Comparison of ENCODE assay signal across 8 cellular contexts in the genomic region with DNA sequence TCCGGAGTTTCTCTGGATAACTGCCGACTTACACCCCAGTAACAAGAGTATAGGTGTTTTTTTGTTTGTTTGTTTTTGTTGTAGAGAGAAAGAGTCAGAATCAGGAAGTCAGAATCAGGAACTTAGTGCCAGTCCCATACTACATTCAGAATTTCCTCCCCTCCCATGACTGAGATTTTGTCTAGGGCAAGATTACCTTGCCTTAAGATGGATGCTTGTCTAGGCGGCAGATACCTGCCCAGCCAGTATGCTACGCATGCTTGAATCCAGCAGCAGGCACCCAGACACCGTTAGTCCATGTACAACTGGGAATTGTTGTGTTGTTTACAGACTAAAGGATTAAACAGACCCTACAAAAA. TPM values are rescaled to one million over a fixed set of nuclear protein-coding genes. Genes with fewer than 3 reads are reported as not detected.
A peak's percentile ranks its signal among the peaks of the same experiment; 100 is the strongest.
DNase-seq lines count a peak whose midpoint lies in the region; ATAC-seq and TF ChIP-seq lines count a peak whose summit lies in the region.

No MANE protein-coding gene starts in this region.

- H3K9me3 Mint-ChIP-seq in stimulated activated naive CD8-positive, alpha-beta T cell treated with anti-CD3 and anti-CD28 coated beads, Interleukin-15, Interleukin-2, amounts not matched to agents 100 ng/mL and 50 ng/mL, for 24 hours: no peaks in the 10 kb centered on the region
- H3K9me3 Mint-ChIP-seq in endodermal cell (no peaks in the 10 kb centered on the region), nephron (no peaks in the 10 kb centered on the region)

- H3K4me3 Mint-ChIP-seq in stimulated activated naive CD8-positive, alpha-beta T cell treated with anti-CD3 and anti-CD28 coated beads, Interleukin-15, Interleukin-2, amounts not matched to agents 100 ng/mL and 50 ng/mL, for 24 hours: peak overlapping the region; percentile 98
- H3K4me3 Mint-ChIP-seq in endodermal cell (peak overlapping the region; percentile 65), nephron (peak overlapping the region; percentile 80 to 92 (median 88))

- no peak for TF ChIP-seq CTCF in RWPE2 (IDR thresholded peaks at IDR 0.05; ENCODE audit: poor library complexity, severe bottlenecking)
- TF ChIP-seq CTCF in endodermal cell (conservative IDR thresholded peaks at IDR 0.05): no peak
- no peak for TF ChIP-seq CTCF in nephron (IDR thresholded peaks at IDR 0.05; ENCODE audit: unreplicated experiment in 3 of 3)

- no peaks in the 10 kb centered on the region for H3K27me3 ChIP-seq in RWPE2 (ENCODE audit: insufficient read depth, poor library complexity, severe bottlenecking)
- no peaks in the 10 kb centered on the region for H3K27me3 ChIP-seq in endodermal cell (ENCODE audit: control insufficient read depth, insufficient read depth, low read length, poor library complexity, severe bottlenecking)

- H3K27me3 Mint-ChIP-seq in stimulated activated naive CD8-positive, alpha-beta T cell treated with anti-CD3 and anti-CD28 coated beads, Interleukin-15, Interleukin-2, amounts not matched to agents 100 ng/mL and 50 ng/mL, for 24 hours: no peaks in the 10 kb centered on the region
- H3K27me3 Mint-ChIP-seq in endodermal cell (ENCODE audit: insufficient read depth) (no peaks in the 10 kb centered on the region), nephron (ENCODE audit: low read depth) (no peaks in the 10 kb centered on the region)

- H3K27ac ChIP-seq in RWPE2 (ENCODE audit: poor library complexity, severe bottlenecking) (peak overlapping the region; percentile 50), endodermal cell (ENCODE audit: low read depth, low read length) (peak overlapping the region; percentile 90)

- H3K9ac ChIP-seq in endodermal cell (ENCODE audit: extremely low read depth, low read length, poor library complexity, severe bottlenecking): peak overlapping the region; percentile 89

- DNase-seq in stimulated activated naive CD8-positive, alpha-beta T cell treated with anti-CD3 and anti-CD28 coated beads, Interleukin-15, Interleukin-2, amounts not matched to agents 100 U/mL and 50 U/mL, for 24 hours: no peak
- DNase-seq in RWPE2 (ENCODE audit: low spot score) (no peak), endodermal cell (no peak)
- DNase-seq in central memory CD4-positive, alpha-beta T cell: no peak
- no peak for DNase-seq in stimulated activated CD4-positive, alpha-beta T cell treated with anti-CD3 and anti-CD28 coated beads, Interleukin-15, amount 100 ng/mL, for 24 hours

- H3K4me3 ChIP-seq in RWPE2 (ENCODE audit: severe bottlenecking) (peak overlapping the region; percentile 39), endodermal cell (ENCODE audit: low read length) (peak overlapping the region; percentile 78)

- ATAC-seq in stimulated activated naive CD8-positive, alpha-beta T cell treated with anti-CD3 and anti-CD28 coated beads, Interleukin-15, Interleukin-2, amounts not matched to agents 100 U/mL and 50 U/mL, for 24 hours: no peak
- ATAC-seq in RWPE2 (ENCODE audit: low read depth) (0 out of 3 replicates have a peak, but pooled peaks have one; percentile 17), HG03442 (IDR thresholded peaks at IDR 0.05; ENCODE audit: unreplicated experiment) (no peak)

- WGBS in endodermal cell (ENCODE audit: insufficient coverage in 1 of 2, insufficient read length in 1 of 2), 2 experiments: 68 to 90% methylated on average over 2 to 5 of the region's 5 CpGs

- peaks cover 97% of the 10 kb centered on the region for H3K36me3 ChIP-seq in RWPE2 (ENCODE audit: low read depth)
- peaks cover 94% of the 10 kb centered on the region for H3K36me3 ChIP-seq in endodermal cell (ENCODE audit: control insufficient read depth, insufficient read depth, low read length)

- H3K9me3 ChIP-seq in RWPE2 (ENCODE audit: severe bottlenecking) (no peaks in the 10 kb centered on the region), endodermal cell (ENCODE audit: control insufficient read depth, low read length) (no peaks in the 10 kb centered on the region)

- peaks cover 100% of the 10 kb centered on the region for H3K4me1 Mint-ChIP-seq in stimulated activated naive CD8-positive, alpha-beta T cell treated with anti-CD3 and anti-CD28 coated beads, Interleukin-15, Interleukin-2, amounts not matched to agents 100 ng/mL and 50 ng/mL, for 24 hours (ENCODE audit: low read depth)
- H3K4me1 Mint-ChIP-seq in endodermal cell (peaks cover 42% of the 10 kb centered on the region), nephron (peaks cover 72% of the 10 kb centered on the region)

- H3K36me3 Mint-ChIP-seq in stimulated activated naive CD8-positive, alpha-beta T cell treated with anti-CD3 and anti-CD28 coated beads, Interleukin-15, Interleukin-2, amounts not matched to agents 100 ng/mL and 50 ng/mL, for 24 hours (ENCODE audit: low read depth): peaks cover 98% of the 10 kb centered on the region
- H3K36me3 Mint-ChIP-seq in endodermal cell (ENCODE audit: low read depth) (peaks cover 90% of the 10 kb centered on the region), nephron (ENCODE audit: low read depth) (peaks cover 85% of the 10 kb centered on the region)

- H3K27ac Mint-ChIP-seq in stimulated activated naive CD8-positive, alpha-beta T cell treated with anti-CD3 and anti-CD28 coated beads, Interleukin-15, Interleukin-2, amounts not matched to agents 100 ng/mL and 50 ng/mL, for 24 hours: peak overlapping the region; percentile 94
- peak overlapping the region; percentile 99 for H3K27ac Mint-ChIP-seq in endodermal cell
- peak overlapping the region; percentile 100 for H3K27ac Mint-ChIP-seq in nephron

- H3K4me1 ChIP-seq in RWPE2 (ENCODE audit: insufficient read depth, poor library complexity, severe bottlenecking): peaks cover 10% of the 10 kb centered on the region
- peaks cover 9% of the 10 kb centered on the region for H3K4me1 ChIP-seq in endodermal cell (ENCODE audit: control insufficient read depth, insufficient read depth, low read length)

RNA-seq across cellular contexts. Expression of gene XRCC5, which starts 6.1 kb away (rescaled TPM):
- 100 to 1,000 TPM; 492 to 493 TPM for total RNA-seq in endodermal cell
- polyA plus RNA-seq in endodermal cell (2013, experiment 1 of 2): 367 TPM
- 349 TPM for polyA plus RNA-seq in endodermal cell (2013, experiment 2 of 2)

RNA-seq across cellular contexts. Expression of gene TMEM169, which starts 33.5 kb away (rescaled TPM):
- total RNA-seq in endodermal cell: 1 to 10 TPM; 1.1 to 3.8 TPM
- 22.4 TPM for polyA plus RNA-seq in endodermal cell (2013, experiment 1 of 2)
- polyA plus RNA-seq in endodermal cell (2013, experiment 2 of 2): 22.4 TPM

RNA-seq across cellular contexts. Expression of gene PECR, which starts 33.6 kb away (rescaled TPM):
- total RNA-seq in endodermal cell: 10 to 100 TPM; 12.5 to 17.0 TPM
- polyA plus RNA-seq in endodermal cell (2013, experiment 1 of 2): 11.9 TPM
- polyA plus RNA-seq in endodermal cell (2013, experiment 2 of 2): 10.2 TPM
